ENCODE assay signal across 10 cellular contexts in the genomic region with DNA sequence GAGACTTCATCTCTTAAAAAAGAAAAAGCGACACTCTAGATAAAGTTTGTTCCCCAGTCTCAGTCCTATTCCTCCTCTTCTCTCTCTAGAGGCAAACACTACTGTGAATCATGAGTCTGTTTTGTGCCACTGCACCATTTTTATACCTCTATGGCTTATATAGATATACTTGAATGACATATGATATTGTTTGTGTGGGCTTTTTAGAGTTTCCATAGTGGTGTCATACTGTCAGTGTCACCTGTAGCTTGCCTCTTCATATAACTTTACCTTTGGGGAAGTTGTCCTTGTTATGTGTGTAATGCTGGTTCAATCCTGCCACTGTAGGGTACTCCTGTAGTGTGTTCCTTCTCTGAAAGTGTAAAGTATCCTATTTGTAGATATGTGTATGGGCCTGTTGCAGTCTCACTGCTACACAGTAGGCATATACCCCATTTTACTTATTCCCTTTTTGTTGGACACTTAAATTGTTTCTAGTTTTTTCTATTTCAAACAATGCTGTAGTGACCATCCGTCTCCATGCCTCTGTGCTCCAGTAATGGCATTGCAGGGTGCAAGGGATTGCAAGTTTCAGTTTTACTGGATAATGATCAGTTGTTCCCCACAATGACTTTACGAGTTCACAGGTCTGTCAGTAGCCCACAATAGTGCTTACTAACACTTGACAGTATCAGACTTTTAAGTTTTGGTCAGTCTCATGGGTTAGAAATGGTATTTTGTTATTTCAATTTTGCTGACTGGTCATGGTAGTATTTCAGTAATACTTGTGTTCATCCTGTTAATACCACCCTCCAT. TPM values are rescaled to one million over a fixed set of nuclear protein-coding genes. Genes with fewer than 3 reads are reported as not detected.
DNase-seq lines count a peak whose midpoint lies in the region; ATAC-seq, FAIRE-seq and TF ChIP-seq lines count a peak whose summit lies in the region.
"Had no signal": no experiment of that assay in that cellular context is flagged by ENCODE, and none has a peak within 500 bp of the region (broad histone marks: within the 10 kb centered on the region; RNA-seq: fewer than 3 reads in every experiment).

No MANE protein-coding gene starts in this region.

- TF ChIP-seq CTCF in OCI-LY1 (IDR thresholded peaks at IDR 0.05; ENCODE audit: low read length) (no peak), mammary epithelial cell (conservative IDR thresholded peaks at IDR 0.05 in 1 of 2, IDR thresholded peaks at IDR 0.05 in 1 of 2; ENCODE audit: extremely low read depth in 1 of 2, insufficient read depth in 1 of 2, low read depth in 1 of 2, low read length in 2 of 2) (no peak), natural killer cell (IDR thresholded peaks at IDR 0.05) (no peak)

- no peak overlapping the region; the same call in 1 of the 2 replicates for H3K9ac ChIP-seq in OCI-LY1 (ENCODE audit: low read length)
- peak overlapping the region; percentile 31 for H3K9ac ChIP-seq in mammary epithelial cell (ENCODE audit: insufficient read depth, low read length)

- peak overlapping the region; percentile 21 to 32 (median 28) for H3K27ac Mint-ChIP-seq in CD4-positive, CD25-positive, alpha-beta regulatory T cell
- H3K27ac Mint-ChIP-seq in natural killer cell, result peak overlapping the region; percentile 93 to 99

- no peak for ATAC-seq in CD4-positive, CD25-positive, alpha-beta regulatory T cell (ENCODE audit: low read depth in 2 of 2)
- peak; percentile 22 to 42 (median 25) for ATAC-seq in natural killer cell
- ATAC-seq in GM19397 (IDR thresholded peaks at IDR 0.05; ENCODE audit: unreplicated experiment), result no peak

- H3K4me3 Mint-ChIP-seq in CD4-positive, CD25-positive, alpha-beta regulatory T cell, result peak overlapping the region; percentile 56 to 98 (median 84)
- peak overlapping the region; percentile 80 for H3K4me3 Mint-ChIP-seq in natural killer cell

- 8% methylated on average over 3 of the region's 3 CpGs for WGBS in mammary epithelial cell (ENCODE audit: low coverage, missing lambda C conversion rate)
- WGBS in small intestine, 3 donors, result 48 to 66% (median 64%) methylated on average over 3 of the region's 3 CpGs

- H2AFZ ChIP-seq in OCI-LY1 (ENCODE audit: low read length), result no peak overlapping the region
- H2AFZ ChIP-seq in mammary epithelial cell (ENCODE audit: low read depth, low read length), result no peak overlapping the region

- H3K9me3 Mint-ChIP-seq in CD4-positive, CD25-positive, alpha-beta regulatory T cell, result no peaks in the 10 kb centered on the region
- no peaks in the 10 kb centered on the region for H3K9me3 Mint-ChIP-seq in natural killer cell

- in situ Hi-C loops in mammary epithelial cell (cut with MboI; ENCODE audit: low sequenced_read_pairs in 2 of 2), result no loop called here

- CTCF ChIA-PET in mammary epithelial cell (lab: Charles Lee; ENCODE audit: low non-redundant PET), result no interaction called here

- peaks cover 37 to 78% (median 53%) of the 10 kb centered on the region in 4 donors for H3K4me1 Mint-ChIP-seq in CD4-positive, CD25-positive, alpha-beta regulatory T cell
- peaks cover 60 to 78% of the 10 kb centered on the region in 2 donors for H3K4me1 Mint-ChIP-seq in natural killer cell

- H3K9me3 ChIP-seq in CD4-positive, CD25-positive, alpha-beta regulatory T cell (ENCODE audit: control insufficient read depth in 2 of 2, low read length in 2 of 2), result no peaks in the 10 kb centered on the region
- no peaks in the 10 kb centered on the region for H3K9me3 ChIP-seq in OCI-LY1 (ENCODE audit: low read length)
- no peaks in the 10 kb centered on the region for H3K9me3 ChIP-seq in mammary epithelial cell (replicated peaks; ENCODE audit: insufficient read depth, low read length)
- no peaks in the 10 kb centered on the region for H3K9me3 ChIP-seq in small intestine (ENCODE audit: control insufficient read depth, low read depth)

- DNase-seq in CD4-positive, CD25-positive, alpha-beta regulatory T cell, result peak in 1 of 3 donors; percentile 16
- DNase-seq in mammary epithelial cell (no peak), natural killer cell (no peak), GM19240 (ENCODE audit: insufficient read length, low spot score) (no peak), small intestine (no peak), dedifferentiated amniotic fluid mesenchymal stem cell (ENCODE audit: extremely low spot score) (no peak)
- DNase-seq: NCI-H2107 had no signal

- H3K36me3 ChIP-seq in CD4-positive, CD25-positive, alpha-beta regulatory T cell (ENCODE audit: control insufficient read depth, insufficient read depth, low read length), result peaks cover 19% of the 10 kb centered on the region
- H3K36me3 ChIP-seq in OCI-LY1 (ENCODE audit: insufficient read depth, low read length), result 0 out of 2 replicates have a peak, but pooled peaks cover 7% of the 10 kb centered on the region
- peaks cover 3% of the 10 kb centered on the region for H3K36me3 ChIP-seq in mammary epithelial cell (ENCODE audit: insufficient read depth, low read length)
- H3K36me3 ChIP-seq in small intestine (ENCODE audit: control insufficient read depth in 2 of 2, insufficient read depth in 2 of 2, low read length in 2 of 2), result peaks cover 0 to 3% of the 10 kb centered on the region in 2 donors

- peaks cover 23% of the 10 kb centered on the region for H3K36me3 Mint-ChIP-seq in CD4-positive, CD25-positive, alpha-beta regulatory T cell
- H3K36me3 Mint-ChIP-seq in natural killer cell, result peaks cover 10% of the 10 kb centered on the region

- intact Hi-C loops in mammary epithelial cell (cut with micrococcal nuclease) (no loop called here), natural killer cell (cut with micrococcal nuclease) (loop anchor here (2.0 kb wide), 2 partner anchors 15 to 79 kb away; no protein-coding TSS in a partner anchor)

- peak overlapping the region; percentile 83 for H3K4me3 ChIP-seq in CD4-positive, CD25-positive, alpha-beta regulatory T cell (ENCODE audit: low read depth, low read length)
- H3K4me3 ChIP-seq in OCI-LY1 (ENCODE audit: low read depth, low read length, poor library complexity, severe bottlenecking), result no peak overlapping the region
- peak overlapping the region; percentile 10 to 100 (median 68) for H3K4me3 ChIP-seq in mammary epithelial cell (replicated peaks in 1 of 3; ENCODE audit: insufficient read depth in 1 of 3, low read depth in 2 of 3, low read length in 3 of 3)
- H3K4me3 ChIP-seq in small intestine (ENCODE audit: low read depth in 1 of 2, low read length in 2 of 2), result no peak overlapping the region

- H3K4me1 ChIP-seq in CD4-positive, CD25-positive, alpha-beta regulatory T cell (ENCODE audit: control insufficient read depth, insufficient read depth, low read length, poor library complexity, severe bottlenecking), result peaks cover 52% of the 10 kb centered on the region
- H3K4me1 ChIP-seq in OCI-LY1 (ENCODE audit: insufficient read depth, low read length, severe bottlenecking), result peaks cover 37% of the 10 kb centered on the region
- H3K4me1 ChIP-seq in mammary epithelial cell (ENCODE audit: insufficient read depth, low read length), result peaks cover 23% of the 10 kb centered on the region
- H3K4me1 ChIP-seq in small intestine (ENCODE audit: control insufficient read depth in 2 of 2, insufficient read depth in 1 of 2, low read depth in 1 of 2, low read length in 1 of 2), result peaks cover 0 to 2% of the 10 kb centered on the region in 2 donors

- no peaks in the 10 kb centered on the region for H3K27me3 ChIP-seq in CD4-positive, CD25-positive, alpha-beta regulatory T cell (ENCODE audit: control insufficient read depth, insufficient read depth, low read length)
- H3K27me3 ChIP-seq in OCI-LY1 (ENCODE audit: insufficient read depth, low read length) (no peaks in the 10 kb centered on the region), mammary epithelial cell (ENCODE audit: insufficient read depth, low read length) (no peaks in the 10 kb centered on the region), small intestine (ENCODE audit: control insufficient read depth in 2 of 2, insufficient read depth in 2 of 2, low read length in 2 of 2) (no peaks in the 10 kb centered on the region)

- FAIRE-seq in small intestine (lab: Jason Lieb, UNC), result no peak

- BruUV-seq in mammary epithelial cell (replicated peaks; lab: Mats Ljungman, UMichigan), result no TSS peak

- H3K9me2 ChIP-seq in OCI-LY1 (ENCODE audit: low read depth, low read length), result no peaks in the 10 kb centered on the region

- peaks cover 4% of the 10 kb centered on the region; the same call in 1 of the 2 replicates for H3F3A ChIP-seq in OCI-LY1 (ENCODE audit: insufficient read depth, low read length)

- H3K4me2 ChIP-seq in OCI-LY1 (ENCODE audit: low read length) (peak overlapping the region; percentile 29; the same call in 1 of the 2 replicates), mammary epithelial cell (ENCODE audit: insufficient read depth, low read depth, low read length) (peak overlapping the region; percentile 89)

- peak overlapping the region; percentile 6 for H3K27ac ChIP-seq in CD4-positive, CD25-positive, alpha-beta regulatory T cell (ENCODE audit: insufficient read depth, low read length, poor library complexity, severe bottlenecking)
- H3K27ac ChIP-seq in OCI-LY1 (ENCODE audit: low read depth, low read length, poor library complexity, severe bottlenecking) (peak overlapping the region; percentile 15), mammary epithelial cell (ENCODE audit: insufficient read depth, low read depth, low read length) (peak overlapping the region; percentile 17), small intestine (ENCODE audit: low read depth in 1 of 2, low read length in 1 of 2) (no peak overlapping the region)

- no peaks in the 10 kb centered on the region for H3K79me2 ChIP-seq in OCI-LY1 (ENCODE audit: insufficient read depth, low read length)
- peaks cover 62% of the 10 kb centered on the region for H3K79me2 ChIP-seq in mammary epithelial cell (ENCODE audit: insufficient read depth, low read length)

- H4K20me1 ChIP-seq in OCI-LY1 (ENCODE audit: insufficient read depth, low read length) (no peaks in the 10 kb centered on the region), mammary epithelial cell (ENCODE audit: insufficient read depth, low read length) (peaks cover 4% of the 10 kb centered on the region)

- dilution Hi-C loops in mammary epithelial cell (cut with HindIII; ENCODE audit: low sequenced_read_pairs), result no loop called here

- no peaks in the 10 kb centered on the region for H3K27me3 Mint-ChIP-seq in CD4-positive, CD25-positive, alpha-beta regulatory T cell
- H3K27me3 Mint-ChIP-seq in natural killer cell (ENCODE audit: low read depth in 2 of 2), result no peaks in the 10 kb centered on the region

RNA-seq across cellular contexts. Expression of a gene that starts 2.7 kb away (rescaled TPM):
- 90.4 TPM for total RNA-seq in CD4-positive, CD25-positive, alpha-beta regulatory T cell
- polyA plus RNA-seq in CD4-positive, CD25-positive, alpha-beta regulatory T cell, result 100 to 1,000 TPM; 129 to 202 (median 176) TPM
- 100 to 1,000 TPM in 1 of 2 donors, 10 to 100 TPM in 1; 83.8 to 108 TPM for total RNA-seq in mammary epithelial cell
- polyA plus RNA-seq in mammary epithelial cell, result 116 TPM
- polyA minus RNA-seq in mammary epithelial cell, result 42.8 TPM
- total RNA-seq in natural killer cell, result 100 to 1,000 TPM; 122 to 199 (median 170) TPM
- 10 to 100 TPM; 55.7 to 71.1 (median 70.1) TPM for polyA plus RNA-seq in small intestine

RNA-seq across cellular contexts. Expression of a gene that starts 33.3 kb away (rescaled TPM):
- total RNA-seq in CD4-positive, CD25-positive, alpha-beta regulatory T cell, result not detected
- polyA plus RNA-seq in CD4-positive, CD25-positive, alpha-beta regulatory T cell, result under 1 TPM in 1 of 4 donors, not detected in 3; 0.54 TPM
- total RNA-seq in mammary epithelial cell (1 to 10 TPM in 1 of 2 donors, not detected in 1; 1.2 TPM), natural killer cell (10 to 100 TPM in 1 of 3 donors, 1 to 10 TPM in 1, not detected in 1; 4.0 to 58.9 TPM)
- polyA plus RNA-seq in mammary epithelial cell (2.1 TPM), small intestine (10 to 100 TPM in 1 of 3 donors, 1 to 10 TPM in 1, not detected in 1; 4.3 to 14.2 TPM)
- polyA minus RNA-seq in mammary epithelial cell, result 9.3 TPM
- total RNA-seq: dermis microvascular lymphatic vessel endothelial cell had no signal

Comparison
In these comparisons a context has a peak if more than half of its experiments do, and no peak if none do; other contexts are left out.
1. ATAC-seq: peak in natural killer cell (3 of 3); none in CD4-positive, CD25-positive, alpha-beta regulatory T cell (0 of 2) and GM19397 (single experiment).
2. H3K27ac ChIP-seq: peak in CD4-positive, CD25-positive, alpha-beta regulatory T cell (single experiment), OCI-LY1 (single experiment) and mammary epithelial cell (single experiment); none in small intestine (0 of 2).
3. H3K4me3 ChIP-seq: peak in CD4-positive, CD25-positive, alpha-beta regulatory T cell (single experiment) and mammary epithelial cell (3 of 3); none in OCI-LY1 (single experiment) and small intestine (0 of 2).